In the genomic region with DNA sequence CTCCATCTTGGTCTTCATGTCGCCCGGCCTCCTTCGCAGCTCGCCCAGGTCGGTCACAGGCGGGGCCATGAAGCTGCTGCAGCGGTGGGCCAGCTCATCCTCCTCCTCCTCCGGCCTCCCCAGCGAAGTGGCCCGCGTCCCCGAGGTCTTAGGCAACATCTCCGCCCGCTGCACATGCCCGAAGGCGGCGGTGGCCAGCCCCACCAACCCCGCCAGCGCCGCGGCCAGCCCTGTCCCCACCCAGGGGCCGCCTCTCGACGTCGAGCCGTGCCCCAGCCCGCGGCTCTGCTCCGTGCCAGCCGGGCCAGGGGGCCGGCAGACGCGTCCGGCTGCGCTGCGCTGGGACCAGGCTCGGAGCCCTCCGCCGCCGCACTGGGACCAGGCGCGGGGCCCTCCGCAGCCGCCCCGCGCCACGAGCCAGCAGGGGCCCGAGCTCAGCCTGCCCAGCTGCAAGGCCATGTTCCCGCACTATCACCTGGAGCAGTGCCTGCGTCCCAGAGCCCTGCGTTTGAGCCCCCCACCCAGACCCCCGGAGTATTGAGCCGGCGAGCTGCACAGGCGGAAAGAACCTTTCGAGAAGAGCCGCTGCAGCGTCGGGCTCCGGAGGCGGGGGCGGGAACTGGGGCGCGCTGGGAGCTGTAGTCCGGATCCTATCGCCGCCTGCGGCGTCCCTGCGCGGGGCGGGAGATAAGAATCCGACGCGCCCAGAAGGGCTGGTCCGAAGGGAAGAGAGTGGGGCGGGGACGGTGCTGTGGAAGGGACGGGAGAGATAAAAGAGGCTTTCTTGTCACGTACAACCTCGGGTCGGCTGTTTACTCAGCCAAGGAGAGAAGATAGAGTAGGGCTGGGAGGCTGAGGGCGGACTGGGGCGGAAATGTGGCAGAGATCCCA, we compare ENCODE assay signal across 1 cellular context.
TF ChIP-seq lines count a peak whose summit lies in the region.

Gene CPOX (minus strand): TSS at position 566 of the 891 bp plus-strand sequence. CDS start 107 bp downstream, at position 459.

TF ChIP-seq in WTC11, 78 proteins besides CTCF, POLR2A, EP300 and RAD21 (continued from another document):
- TF ChIP-seq TP53 (CRISPR knock-in tag; IDR thresholded peaks at IDR 0.05) (0 out of 2 replicates have a peak, but pooled peaks have one; percentile 42), GABPB1 (CRISPR knock-in tag; IDR thresholded peaks at IDR 0.05) (peak; percentile 65), JAZF1 (CRISPR knock-in tag; IDR thresholded peaks at IDR 0.05) (no peak), CBFB (CRISPR knock-in tag; IDR thresholded peaks at IDR 0.05; ENCODE audit: low read depth) (0 out of 2 replicates have a peak, but pooled peaks have one; percentile 64), ZBTB21 (CRISPR knock-in tag; IDR thresholded peaks at IDR 0.05; ENCODE audit: borderline replicate concordance) (0 out of 2 replicates have a peak, but pooled peaks have one; percentile 57), MYBL2 (CRISPR knock-in tag; IDR thresholded peaks at IDR 0.05) (0 out of 2 replicates have a peak, but pooled peaks have one; percentile 22), MXD4 (CRISPR knock-in tag; IDR thresholded peaks at IDR 0.05; ENCODE audit: borderline replicate concordance) (no peak), ZNF416 (CRISPR knock-in tag; IDR thresholded peaks at IDR 0.05) (no peak), E2F1 (CRISPR knock-in tag; IDR thresholded peaks at IDR 0.05) (0 out of 2 replicates have a peak, but pooled peaks have one; percentile 53), ELF4 (CRISPR knock-in tag; IDR thresholded peaks at IDR 0.05; ENCODE audit: low read depth) (no peak), MAX (CRISPR knock-in tag; IDR thresholded peaks at IDR 0.05) (0 out of 2 replicates have a peak, but pooled peaks have one; percentile 39), ZSCAN18 (CRISPR knock-in tag; IDR thresholded peaks at IDR 0.05) (no peak), NR3C1 (CRISPR knock-in tag; conservative IDR thresholded peaks at IDR 0.05; ENCODE audit: low read depth) (no peak), SP1 (CRISPR knock-in tag; conservative IDR thresholded peaks at IDR 0.05) (peak; percentile 89), HMGA2 (CRISPR knock-in tag; IDR thresholded peaks at IDR 0.05) (no peak), FOXP1 (CRISPR knock-in tag; IDR thresholded peaks at IDR 0.05; ENCODE audit: borderline replicate concordance) (peak; percentile 78)
- TF ChIP-seq, protein P1, sequence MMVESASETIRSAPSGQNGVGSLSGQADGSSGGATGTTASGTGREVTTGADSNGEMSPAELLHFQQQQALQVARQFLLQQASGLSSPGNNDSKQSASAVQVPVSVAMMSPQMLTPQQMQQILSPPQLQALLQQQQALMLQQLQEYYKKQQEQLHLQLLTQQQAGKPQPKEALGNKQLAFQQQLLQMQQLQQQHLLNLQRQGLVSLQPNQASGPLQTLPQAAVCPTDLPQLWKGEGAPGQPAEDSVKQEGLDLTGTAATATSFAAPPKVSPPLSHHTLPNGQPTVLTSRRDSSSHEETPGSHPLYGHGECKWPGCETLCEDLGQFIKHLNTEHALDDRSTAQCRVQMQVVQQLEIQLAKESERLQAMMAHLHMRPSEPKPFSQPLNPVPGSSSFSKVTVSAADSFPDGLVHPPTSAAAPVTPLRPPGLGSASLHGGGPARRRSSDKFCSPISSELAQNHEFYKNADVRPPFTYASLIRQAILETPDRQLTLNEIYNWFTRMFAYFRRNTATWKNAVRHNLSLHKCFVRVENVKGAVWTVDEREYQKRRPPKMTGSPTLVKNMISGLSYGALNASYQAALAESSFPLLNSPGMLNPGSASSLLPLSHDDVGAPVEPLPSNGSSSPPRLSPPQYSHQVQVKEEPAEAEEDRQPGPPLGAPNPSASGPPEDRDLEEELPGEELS (CRISPR knock-in tag; IDR thresholded peaks at IDR 0.05), result peak; percentile 44; the same call in 1 of the 2 replicates
- TF ChIP-seq, protein P2, sequence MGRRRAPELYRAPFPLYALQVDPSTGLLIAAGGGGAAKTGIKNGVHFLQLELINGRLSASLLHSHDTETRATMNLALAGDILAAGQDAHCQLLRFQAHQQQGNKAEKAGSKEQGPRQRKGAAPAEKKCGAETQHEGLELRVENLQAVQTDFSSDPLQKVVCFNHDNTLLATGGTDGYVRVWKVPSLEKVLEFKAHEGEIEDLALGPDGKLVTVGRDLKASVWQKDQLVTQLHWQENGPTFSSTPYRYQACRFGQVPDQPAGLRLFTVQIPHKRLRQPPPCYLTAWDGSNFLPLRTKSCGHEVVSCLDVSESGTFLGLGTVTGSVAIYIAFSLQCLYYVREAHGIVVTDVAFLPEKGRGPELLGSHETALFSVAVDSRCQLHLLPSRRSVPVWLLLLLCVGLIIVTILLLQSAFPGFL (CRISPR knock-in tag; IDR thresholded peaks at IDR 0.05; ENCODE audit: borderline replicate concordance), result no peak
- TF ChIP-seq, protein P3, sequence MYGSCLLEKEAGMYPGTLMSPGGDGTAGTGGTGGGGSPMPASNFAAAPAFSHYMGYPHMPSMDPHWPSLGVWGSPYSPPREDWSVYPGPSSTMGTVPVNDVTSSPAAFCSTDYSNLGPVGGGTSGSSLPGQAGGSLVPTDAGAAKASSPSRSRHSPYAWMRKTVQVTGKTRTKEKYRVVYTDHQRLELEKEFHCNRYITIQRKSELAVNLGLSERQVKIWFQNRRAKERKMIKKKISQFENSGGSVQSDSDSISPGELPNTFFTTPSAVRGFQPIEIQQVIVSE (CRISPR knock-in tag; IDR thresholded peaks at IDR 0.05; ENCODE audit: borderline replicate concordance), result no peak
TF ChIP-seq in WTC11: peak in this region for 19.
